Comparison of ENCODE assay signal across 16 cellular contexts in the genomic region with DNA sequence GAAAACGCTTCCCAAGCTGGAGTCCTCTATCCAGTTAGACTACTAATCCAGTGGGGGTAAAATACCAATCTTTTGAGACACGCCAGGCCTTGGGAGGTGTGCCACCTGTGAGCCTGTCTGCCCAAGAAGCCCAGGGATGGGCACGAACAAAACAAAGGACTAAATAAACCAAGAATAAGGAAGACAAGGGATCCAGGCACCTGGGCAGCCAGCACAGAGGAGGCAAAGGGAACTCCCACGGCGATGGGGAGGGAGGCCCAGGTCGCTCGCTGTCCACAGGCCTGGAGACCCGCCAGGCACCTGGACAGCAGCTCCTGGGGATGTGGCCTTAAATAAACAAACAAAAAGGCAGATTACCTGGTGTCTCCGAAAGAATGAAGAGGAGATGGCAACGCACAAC. TPM values are rescaled to one million over a fixed set of nuclear protein-coding genes. Genes with fewer than 3 reads are reported as not detected.
DNase-seq lines count a peak whose midpoint lies in the region; ATAC-seq and TF ChIP-seq lines count a peak whose summit lies in the region.
"Had no signal": no experiment of that assay in that cellular context is flagged by ENCODE, and none has a peak within 500 bp of the region (broad histone marks: within the 10 kb centered on the region; RNA-seq: fewer than 3 reads in every experiment).

No MANE protein-coding gene starts in this region.

- H3K27ac ChIP-seq in ACC112 (ENCODE audit: low read depth, low read length): peak overlapping the region; percentile 82; the same call in 1 of the 2 replicates
- no peak overlapping the region for H3K27ac ChIP-seq in HEK293 (ENCODE audit: extremely low read depth, low read depth, low read length)
- H3K27ac ChIP-seq in MM.1S (ENCODE audit: low read length): no peak overlapping the region
- H3K27ac ChIP-seq: BLaER1 treated with 17β-estradiol and CSF1 and Interleukin-3, amounts not matched to agents 10 nM and 100 nM; HL-60; SJCRH30 had no signal

- H3K79me2 ChIP-seq in ACC112 (ENCODE audit: control insufficient read depth, insufficient read depth, low read length, unreplicated experiment) (no peaks in the 10 kb centered on the region), MM.1S (ENCODE audit: low read length) (no peaks in the 10 kb centered on the region)

- H3K4me3 ChIP-seq in ACC112 (ENCODE audit: low read depth, low read length): no peak overlapping the region
- no peak overlapping the region for H3K4me3 ChIP-seq in HEK293 (ENCODE audit: low read depth, low read length)
- no peak overlapping the region for H3K4me3 ChIP-seq in MM.1S (ENCODE audit: low read length)
- H3K4me3 ChIP-seq: BLaER1 treated with 17β-estradiol and CSF1 and Interleukin-3, amounts not matched to agents 10 nM and 100 nM; SJCRH30 had no signal

- peaks cover 54% of the 10 kb centered on the region for H3K4me1 ChIP-seq in ACC112 (ENCODE audit: control insufficient read depth, insufficient read depth, low read length, unreplicated experiment)
- no peaks in the 10 kb centered on the region for H3K4me1 ChIP-seq in HEK293 (ENCODE audit: control insufficient read depth, insufficient read depth, low read length)
- H3K4me1 ChIP-seq in MM.1S (ENCODE audit: low read length): no peaks in the 10 kb centered on the region

- H4K20me1 ChIP-seq in MM.1S (ENCODE audit: insufficient read depth, low read length): no peaks in the 10 kb centered on the region

- CTCF ChIA-PET in HEK293 (lab: Yijun Ruan, JAX): no interaction called here

- no peak overlapping the region for H3K4me3 Mint-ChIP-seq in activated T-helper 17 cell treated with anti-CD3 and anti-CD28 coated beads, Interleukin-2, amount 50 U/mL, for 72 hours
- H3K4me3 Mint-ChIP-seq in osteocyte (ENCODE audit: unreplicated experiment): no peak overlapping the region
- H3K4me3 Mint-ChIP-seq: CD8-positive, alpha-beta memory T cell; HFFc6 had no signal

- no peaks in the 10 kb centered on the region for H3K27me3 ChIP-seq in ACC112 (ENCODE audit: insufficient read depth, low read length)
- peaks cover 31% of the 10 kb centered on the region for H3K27me3 ChIP-seq in MM.1S (replicated peaks; ENCODE audit: insufficient read depth, low read length)
- H3K27me3 ChIP-seq: BLaER1 treated with 17β-estradiol and CSF1 and Interleukin-3, amounts not matched to agents 10 nM and 100 nM; SJCRH30 had no signal

- H3K4me2 ChIP-seq in MM.1S (ENCODE audit: low read depth, low read length): no peak overlapping the region
- H3K4me2 ChIP-seq: BLaER1 treated with 17β-estradiol and CSF1 and Interleukin-3, amounts not matched to agents 10 nM and 100 nM had no signal

- no peak overlapping the region for H3K9ac ChIP-seq in MM.1S (ENCODE audit: low read length)

- DNase-seq in osteocyte (ENCODE audit: extremely low spot score, unreplicated experiment) (no peak), NK-92 (lab: John Stamatoyannopoulos, UW; ENCODE audit: unreplicated experiment) (no peak), MM.1S (no peak)
- DNase-seq in NK-92 treated with Interleukin-12 subunit alpha and Interleukin-12 subunit beta, amount 100 ng/mL, for 24 hours (lab: John Stamatoyannopoulos, UW): no peak
- DNase-seq: CD8-positive, alpha-beta memory T cell; HFFc6; Kasumi-1; NCI-H1105; NCI-H1694 treated with DMSO at 0.1 percent for 48 hours; RPMI8226; SJCRH30 had no signal

- no peak for TF ChIP-seq CTCF in HEK293 (tag by site-specific recombination; IDR thresholded peaks at IDR 0.05)
- no peak for TF ChIP-seq CTCF in osteocyte (IDR thresholded peaks at IDR 0.05)
- no peak for TF ChIP-seq CTCF in MM.1S (IDR thresholded peaks at IDR 0.05; ENCODE audit: low read length)

- H3K9me3 ChIP-seq in HEK293 (ENCODE audit: control insufficient read depth, insufficient read depth, low read depth, low read length): no peaks in the 10 kb centered on the region
- H3K9me3 ChIP-seq in MM.1S (replicated peaks; ENCODE audit: insufficient read depth, low read length): no peaks in the 10 kb centered on the region
- H3K9me3 ChIP-seq: BLaER1 treated with 17β-estradiol and CSF1 and Interleukin-3, amounts not matched to agents 10 nM and 100 nM; SJCRH30 had no signal

- no peak for ATAC-seq in activated T-helper 17 cell treated with anti-CD3 and anti-CD28 coated beads, Interleukin-2, amount 50 U/mL, for 72 hours (replicated peaks)

- no peaks in the 10 kb centered on the region for H3K9me2 ChIP-seq in MM.1S (replicated peaks; ENCODE audit: insufficient read depth, low read length)

- no peaks in the 10 kb centered on the region for H3K36me3 ChIP-seq in ACC112 (ENCODE audit: insufficient read depth, low read length)
- H3K36me3 ChIP-seq in HEK293 (ENCODE audit: control insufficient read depth in 2 of 2, insufficient read depth in 1 of 2, low read length in 2 of 2): no peaks in the 10 kb centered on the region
- H3K36me3 ChIP-seq in MM.1S (replicated peaks; ENCODE audit: insufficient read depth, low read length): no peaks in the 10 kb centered on the region
- H3K36me3 ChIP-seq: SJCRH30 had no signal

- no peaks in the 10 kb centered on the region for H3K36me3 Mint-ChIP-seq in activated T-helper 17 cell treated with anti-CD3 and anti-CD28 coated beads, Interleukin-2, amount 50 U/mL, for 72 hours (ENCODE audit: low read depth)
- no peaks in the 10 kb centered on the region for H3K36me3 Mint-ChIP-seq in osteocyte (ENCODE audit: unreplicated experiment)
- H3K36me3 Mint-ChIP-seq: CD8-positive, alpha-beta memory T cell had no signal

- H3F3A ChIP-seq in MM.1S (ENCODE audit: insufficient read depth, low read length): no peaks in the 10 kb centered on the region

- H2AFZ ChIP-seq in ACC112 (ENCODE audit: low read length, unreplicated experiment): no peak overlapping the region
- no peak overlapping the region for H2AFZ ChIP-seq in MM.1S (ENCODE audit: low read length)

- peaks cover 4% of the 10 kb centered on the region for H3K9me3 Mint-ChIP-seq in activated T-helper 17 cell treated with anti-CD3 and anti-CD28 coated beads, Interleukin-2, amount 50 U/mL, for 72 hours
- H3K9me3 Mint-ChIP-seq in osteocyte (ENCODE audit: unreplicated experiment): peaks cover 7% of the 10 kb centered on the region
- H3K9me3 Mint-ChIP-seq: CD8-positive, alpha-beta memory T cell; HFFc6 had no signal

- H3K27me3 Mint-ChIP-seq in activated T-helper 17 cell treated with anti-CD3 and anti-CD28 coated beads, Interleukin-2, amount 50 U/mL, for 72 hours: no peaks in the 10 kb centered on the region
- H3K27me3 Mint-ChIP-seq in osteocyte (ENCODE audit: unreplicated experiment): no peaks in the 10 kb centered on the region

- peaks cover 10% of the 10 kb centered on the region for H3K4me1 Mint-ChIP-seq in activated T-helper 17 cell treated with anti-CD3 and anti-CD28 coated beads, Interleukin-2, amount 50 U/mL, for 72 hours
- peaks cover 64% of the 10 kb centered on the region for H3K4me1 Mint-ChIP-seq in osteocyte (ENCODE audit: unreplicated experiment)
- H3K4me1 Mint-ChIP-seq: CD8-positive, alpha-beta memory T cell had no signal

- H3K27ac Mint-ChIP-seq in activated T-helper 17 cell treated with anti-CD3 and anti-CD28 coated beads, Interleukin-2, amount 50 U/mL, for 72 hours: peak overlapping the region; percentile 32
- H3K27ac Mint-ChIP-seq in osteocyte (ENCODE audit: unreplicated experiment): peak overlapping the region; percentile 80
- H3K27ac Mint-ChIP-seq: HFFc6 had no signal

- POLR2A ChIA-PET in HEK293 (lab: Yijun Ruan, JAX): no interaction called here

TF ChIP-seq in HEK293, 187 proteins besides CTCF, POLR2A, EP300 and RAD21:
- TF ChIP-seq GFI1B (tag by site-specific recombination; IDR thresholded peaks at IDR 0.05) (no peak), GLIS1 (tag by site-specific recombination; IDR thresholded peaks at IDR 0.05) (peak; percentile 53)
- TF ChIP-seq, protein P1, sequence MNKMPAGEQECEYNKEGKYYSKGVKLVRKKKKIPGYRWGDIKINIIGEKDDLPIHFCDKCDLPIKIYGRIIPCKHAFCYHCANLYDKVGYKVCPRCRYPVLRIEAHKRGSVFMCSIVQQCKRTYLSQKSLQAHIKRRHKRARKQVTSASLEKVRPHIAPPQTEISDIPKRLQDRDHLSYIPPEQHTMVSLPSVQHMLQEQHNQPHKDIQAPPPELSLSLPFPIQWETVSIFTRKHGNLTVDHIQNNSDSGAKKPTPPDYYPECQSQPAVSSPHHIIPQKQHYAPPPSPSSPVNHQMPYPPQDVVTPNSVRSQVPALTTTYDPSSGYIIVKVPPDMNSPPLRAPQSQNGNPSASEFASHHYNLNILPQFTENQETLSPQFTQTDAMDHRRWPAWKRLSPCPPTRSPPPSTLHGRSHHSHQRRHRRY (tag by site-specific recombination; IDR thresholded peaks at IDR 0.05): no peak
TF ChIP-seq in HEK293: peak in this region for 1.

RNA-seq across cellular contexts. Expression of a gene that starts 31.4 kb away (rescaled TPM):
- 10 to 100 TPM; 20.5 to 43.7 TPM for total RNA-seq in activated T-helper 17 cell treated with anti-CD3 and anti-CD28 coated beads, Interleukin-2, amount 50 U/mL, for 72 hours
- 41.7 and 45.0 TPM in 2 replicates for total RNA-seq in osteocyte

RNA-seq across cellular contexts. Expression of a gene that starts 45.0 kb away (rescaled TPM):
- total RNA-seq in activated T-helper 17 cell treated with anti-CD3 and anti-CD28 coated beads, Interleukin-2, amount 50 U/mL, for 72 hours: 10 to 100 TPM; 27.2 to 31.4 TPM
- total RNA-seq in osteocyte: 20.3 and 21.3 TPM in 2 replicates
